1 cellular context compared by ENCODE assay signal in genomic region chr1:150629115-150629928, GRCh38.
A peak's percentile ranks its signal among the peaks of the same experiment; 100 is the strongest.
TF ChIP-seq lines count a peak whose summit lies in the region.

ENSA (minus strand) TSS chr1:150629612; CDS start chr1:150629470, 142 bp downstream.

TF ChIP-seq in K562, 482 proteins besides CTCF, POLR2A, EP300 and RAD21 (continued from another document and continues in another):
- TF ChIP-seq RBBP5 (IDR thresholded peaks at IDR 0.05; ENCODE audit: borderline replicate concordance, insufficient read depth, low read length, poor library complexity, severe bottlenecking) = peak; percentile 69
- peak; percentile 98 for TF ChIP-seq MBD2 (IDR thresholded peaks at IDR 0.05; ENCODE audit: borderline replicate concordance, low read depth)
- TF ChIP-seq ZNF124 (CRISPR knock-in tag; IDR thresholded peaks at IDR 0.05) = no peak
- peak; percentile 86 for TF ChIP-seq TAF1 (IDR thresholded peaks at IDR 0.05; ENCODE audit: control insufficient read depth, extremely low read depth, insufficient read depth, low read length, severe bottlenecking)
- TF ChIP-seq RAD51 (IDR thresholded peaks at IDR 0.05; ENCODE audit: borderline replicate concordance, low read depth) = no peak
- no peak for TF ChIP-seq ZNF583 (CRISPR knock-in tag; IDR thresholded peaks at IDR 0.05)
- TF ChIP-seq AFF1 (IDR thresholded peaks at IDR 0.05; ENCODE audit: low read depth in 1 of 2, partially characterized antibody in 2 of 2) = peak in 1 of 2 experiments; percentile 19
- no peak for TF ChIP-seq USF2 (CRISPR knock-in tag; IDR thresholded peaks at IDR 0.05)
- TF ChIP-seq ESRRA (IDR thresholded peaks at IDR 0.05; ENCODE audit: borderline replicate concordance, low read depth) = peak; percentile 58
- TF ChIP-seq UBTF (IDR thresholded peaks at IDR 0.05; ENCODE audit: borderline replicate concordance in 1 of 2, low read depth in 2 of 2, low read length in 2 of 2) = no peak; a peak in 1 of 4 replicates
- no peak for TF ChIP-seq ZNF699 (CRISPR knock-in tag; IDR thresholded peaks at IDR 0.05; ENCODE audit: insufficient replicate concordance)
- TF ChIP-seq ZNF384 (IDR thresholded peaks at IDR 0.05; ENCODE audit: low read depth, low read length) = no peak
- no peak for TF ChIP-seq SREBF2 (CRISPR knock-in tag; IDR thresholded peaks at IDR 0.05)
- peak; percentile 97 for TF ChIP-seq ZBTB7A (IDR thresholded peaks at IDR 0.05; ENCODE audit: borderline replicate concordance, control insufficient read depth, low read depth, low read length)
- TF ChIP-seq CREBBP (IDR thresholded peaks at IDR 0.05; ENCODE audit: low read depth, low read length) = no peak
- peak; percentile 57; the same call in 1 of the 2 replicates for TF ChIP-seq ZC3H4 (CRISPR knock-in tag; IDR thresholded peaks at IDR 0.05; ENCODE audit: borderline replicate concordance)
- no peak for TF ChIP-seq PURB (CRISPR knock-in tag; IDR thresholded peaks at IDR 0.05; ENCODE audit: low read depth)
- peak; percentile 70 for TF ChIP-seq TBP (optimal IDR thresholded peaks at IDR 0.05; ENCODE audit: low read depth, low read length)
- TF ChIP-seq SETDB1 (IDR thresholded peaks at IDR 0.05; ENCODE audit: low read length) = no peak
- peak; percentile 90 to 96 (median 94) for TF ChIP-seq YY1 (IDR thresholded peaks at IDR 0.05; ENCODE audit: borderline replicate concordance in 1 of 3, control insufficient read depth in 1 of 3, extremely low read depth in 1 of 3, insufficient read depth in 3 of 3, insufficient read length in 1 of 3, insufficient replicate concordance in 2 of 3, low read depth in 1 of 3, low read length in 2 of 3)
- TF ChIP-seq NELFE (IDR thresholded peaks at IDR 0.05; ENCODE audit: insufficient read depth, insufficient read length) = no peak
- TF ChIP-seq EGR1 (conservative IDR thresholded peaks at IDR 0.05) = no peak
- TF ChIP-seq FIP1L1 (IDR thresholded peaks at IDR 0.05; ENCODE audit: low read depth, low read length, poor library complexity, severe bottlenecking) = no peak
- peak; percentile 30; the same call in 1 of the 2 replicates for TF ChIP-seq LEF1 (IDR thresholded peaks at IDR 0.05)
- TF ChIP-seq PHF21A (IDR thresholded peaks at IDR 0.05; ENCODE audit: borderline replicate concordance, low read depth) = no peak; the same call in 1 of the 2 replicates
- TF ChIP-seq KDM4B (IDR thresholded peaks at IDR 0.05; ENCODE audit: borderline replicate concordance in 2 of 2, low read depth in 1 of 2) = no peak
- no peak for TF ChIP-seq MLX (CRISPR knock-in tag; conservative IDR thresholded peaks at IDR 0.05)
- no peak for TF ChIP-seq ZNF224 (CRISPR knock-in tag; IDR thresholded peaks at IDR 0.05)
- TF ChIP-seq ADNP (tag; IDR thresholded peaks at IDR 0.05) = no peak
- TF ChIP-seq RCOR1 (IDR thresholded peaks at IDR 0.05; ENCODE audit: borderline replicate concordance in 1 of 2, low read depth in 2 of 2, low read length in 2 of 2) = no peak
- peak; percentile 9; the same call in 1 of the 2 replicates for TF ChIP-seq CREB5 (CRISPR knock-in tag; IDR thresholded peaks at IDR 0.05)
- no peak for TF ChIP-seq ZNF696 (CRISPR knock-in tag; conservative IDR thresholded peaks at IDR 0.05)
- no peak for TF ChIP-seq HNRNPL (IDR thresholded peaks at IDR 0.05; ENCODE audit: low read depth, low read length)
- TF ChIP-seq HDAC8 (tag; IDR thresholded peaks at IDR 0.05) = no peak
- no peak; the same call in 1 of the 2 replicates for TF ChIP-seq ZNF134 (CRISPR knock-in tag; conservative IDR thresholded peaks at IDR 0.05)
- no peak for TF ChIP-seq BRF1 (IDR thresholded peaks at IDR 0.05; ENCODE audit: borderline replicate concordance, extremely low read depth, insufficient read length)
- no peak for TF ChIP-seq SFPQ (IDR thresholded peaks at IDR 0.05; ENCODE audit: low read depth, low read length)
- TF ChIP-seq POLR2AphosphoS5 (IDR thresholded peaks at IDR 0.05; ENCODE audit: control insufficient read depth, insufficient read depth, low read depth, low read length) = peak; percentile 68; the same call in 1 of the 2 replicates
- no peak for TF ChIP-seq ZNF76 (CRISPR knock-in tag; IDR thresholded peaks at IDR 0.05; ENCODE audit: borderline replicate concordance)
- 0 out of 2 replicates have a peak, but pooled peaks have one; percentile 6 for TF ChIP-seq MIER1 (IDR thresholded peaks at IDR 0.05; ENCODE audit: low read depth)
- no peak for TF ChIP-seq TAF15 (IDR thresholded peaks at IDR 0.05; ENCODE audit: low read depth, low read length)
- TF ChIP-seq EP400 (IDR thresholded peaks at IDR 0.05) = peak; percentile 95
- no peak for TF ChIP-seq ZFP91 (CRISPR knock-in tag; IDR thresholded peaks at IDR 0.05)
- peak; percentile 43; the same call in 1 of the 2 replicates for TF ChIP-seq HBP1 (CRISPR knock-in tag; IDR thresholded peaks at IDR 0.05)
- no peak for TF ChIP-seq PHB2 (IDR thresholded peaks at IDR 0.05; ENCODE audit: low read depth)
- no peak for TF ChIP-seq ZNF512 (tag; IDR thresholded peaks at IDR 0.05)
- TF ChIP-seq CGGBP1 (CRISPR knock-in tag; IDR thresholded peaks at IDR 0.05) = peak; percentile 68; the same call in 1 of the 2 replicates
- TF ChIP-seq ZNF140 (CRISPR knock-in tag; IDR thresholded peaks at IDR 0.05) = no peak
- no peak for TF ChIP-seq HOXB6 (CRISPR knock-in tag; IDR thresholded peaks at IDR 0.05; ENCODE audit: borderline replicate concordance)
- TF ChIP-seq ZBTB17 (CRISPR knock-in tag; IDR thresholded peaks at IDR 0.05) = no peak
